Comparison of ENCODE assay signal across 2 cellular contexts in the genomic region with DNA sequence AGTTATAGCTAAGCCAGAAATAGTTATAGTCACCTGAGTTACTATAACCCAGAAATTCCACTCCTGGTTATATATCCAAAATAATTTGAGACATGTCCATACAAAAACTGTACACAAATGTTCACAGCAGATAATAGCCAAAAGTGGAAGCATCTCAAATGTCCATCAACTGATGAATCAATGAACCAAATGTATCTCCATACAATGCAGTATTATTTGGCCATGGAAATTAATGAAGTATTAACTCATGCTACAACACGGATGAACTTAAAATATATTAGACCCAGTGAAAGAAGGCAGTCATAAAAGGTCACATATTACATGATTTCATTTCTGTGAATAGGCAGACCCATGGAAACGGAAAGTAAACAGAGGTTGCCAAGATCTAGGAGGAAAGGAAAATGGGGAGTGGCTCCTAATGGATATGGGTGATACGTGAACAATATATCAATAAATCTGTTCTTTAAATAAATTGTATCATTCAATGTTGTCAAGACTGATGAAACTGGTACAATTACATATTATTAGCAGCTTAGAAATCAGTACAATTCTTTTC.
TF ChIP-seq lines count a peak whose summit lies in the region.

No MANE protein-coding gene starts in this region.

TF ChIP-seq in K562, 482 proteins besides CTCF, POLR2A, EP300 and RAD21:
- TF ChIP-seq ESRRB (CRISPR knock-in tag; IDR thresholded peaks at IDR 0.05; ENCODE audit: borderline replicate concordance) (no peak), PHF20 (IDR thresholded peaks at IDR 0.05; ENCODE audit: partially characterized antibody) (no peak), FOXJ2 (tag; IDR thresholded peaks at IDR 0.05) (peak; percentile 48; the same call in 1 of the 2 replicates)

TF ChIP-seq in endothelial cell of umbilical vein, 7 proteins besides CTCF, POLR2A, EP300 and RAD21:
- TF ChIP-seq POLR2AphosphoS5 (IDR thresholded peaks at IDR 0.05; ENCODE audit: insufficient read depth, low read depth, low read length) = no peak
- TF ChIP-seq EZH2 (IDR thresholded peaks at IDR 0.05; ENCODE audit: borderline replicate concordance, low read depth, low read length, severe bottlenecking) = no peak
- TF ChIP-seq, protein P1, sequence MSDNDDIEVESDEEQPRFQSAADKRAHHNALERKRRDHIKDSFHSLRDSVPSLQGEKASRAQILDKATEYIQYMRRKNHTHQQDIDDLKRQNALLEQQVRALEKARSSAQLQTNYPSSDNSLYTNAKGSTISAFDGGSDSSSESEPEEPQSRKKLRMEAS (IDR thresholded peaks at IDR 0.05; ENCODE audit: insufficient read depth, insufficient read length) = no peak
- no peak for TF ChIP-seq MYC (IDR thresholded peaks at IDR 0.05; ENCODE audit: low read depth, low read length)
- no peak for TF ChIP-seq GATA2 (IDR thresholded peaks at IDR 0.05; ENCODE audit: insufficient read depth, insufficient read length, low read depth, low read length)
- TF ChIP-seq JUN (IDR thresholded peaks at IDR 0.05; ENCODE audit: borderline replicate concordance, insufficient read depth, insufficient read length, low read depth) = no peak
- TF ChIP-seq FOS (IDR thresholded peaks at IDR 0.05; ENCODE audit: borderline replicate concordance, insufficient read depth, low read length) = no peak
